ENCODE assay signal across 14 cellular contexts in the genomic region with DNA sequence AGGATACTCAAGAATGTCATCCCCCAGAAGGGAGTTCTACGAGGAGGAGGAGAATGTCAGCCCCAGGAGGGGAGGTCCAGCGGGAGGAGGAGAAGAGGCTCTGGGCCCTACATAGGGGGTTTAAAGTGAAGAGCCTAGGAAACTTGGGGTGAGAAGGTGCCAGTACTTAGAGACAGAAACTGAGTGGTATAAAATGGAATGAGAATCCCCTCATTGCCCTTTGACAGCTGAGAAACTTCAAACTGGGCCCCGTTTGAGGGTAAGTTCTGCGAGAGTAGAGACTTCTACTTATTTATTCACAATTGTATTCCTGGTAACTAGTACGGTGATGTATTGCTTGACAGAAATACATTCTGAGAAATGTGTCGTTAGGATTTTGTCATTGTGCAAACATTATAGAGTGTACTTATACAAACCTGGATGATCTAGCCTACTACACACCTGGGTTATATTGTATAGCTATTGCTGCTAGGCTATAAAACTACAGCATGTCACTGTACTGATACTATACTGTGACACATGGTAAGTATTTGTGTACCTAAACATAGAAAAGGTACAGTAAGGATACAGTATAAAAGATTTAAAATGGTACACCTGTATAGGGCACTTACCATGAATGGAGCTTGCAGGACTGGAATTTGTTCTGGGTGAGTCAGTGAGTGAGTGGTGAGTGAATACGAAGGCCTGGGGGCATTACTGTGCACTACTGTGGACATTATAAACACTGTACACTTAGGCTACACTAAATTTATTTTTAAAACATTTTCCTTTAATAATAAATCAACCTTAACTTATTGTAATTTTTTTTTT.
DNase-seq lines count a peak whose midpoint lies in the region; ATAC-seq and TF ChIP-seq lines count a peak whose summit lies in the region.
"Had no signal": no experiment of that assay in that cellular context is flagged by ENCODE, and none has a peak within 500 bp of the region (broad histone marks: within the 10 kb centered on the region; RNA-seq: fewer than 3 reads in every experiment).

No MANE protein-coding gene starts in this region.

- H3K27me3 ChIP-seq in Caco-2 (replicated peaks; ENCODE audit: control insufficient read depth, insufficient read depth, low read length) (no peaks in the 10 kb centered on the region), colonic mucosa (no peaks in the 10 kb centered on the region)

- peaks cover 25% of the 10 kb centered on the region for H3K4me1 Mint-ChIP-seq in Caco-2 (ENCODE audit: low read depth, unreplicated experiment)
- peaks cover 7% of the 10 kb centered on the region for H3K4me1 Mint-ChIP-seq in nephron

- H3K4me3 ChIP-seq in Caco-2 (ENCODE audit: low read depth, low read length) (no peak overlapping the region), colonic mucosa (no peak overlapping the region)

- H3K4me1 ChIP-seq in Caco-2 (peaks cover 33% of the 10 kb centered on the region), colonic mucosa (no peaks in the 10 kb centered on the region)

- DNase-seq in Caco-2, result peak in 1 of 2 experiments; percentile 38
- DNase-seq in NCI-H510A treated with DMSO at 0.1 percent for 48 hours (lab: John Stamatoyannopoulos, UW), result peak; percentile 76
- peak; percentile 51 for DNase-seq in colonic mucosa
- DNase-seq in NCI-H2227 (lab: John Stamatoyannopoulos, UW; ENCODE audit: unreplicated experiment), result no peak
- no peak for DNase-seq in globus pallidus (ENCODE audit: low spot score)
- DNase-seq: activated T-cell treated with anti-CD3 and anti-CD28 coated beads, Interleukin-2, amount 50 U/mL, for 48 hours; cerebellar nuclear complex; naive thymus-derived CD8-positive, alpha-beta T cell; stimulated activated naive CD8-positive, alpha-beta T cell treated with anti-CD3 and anti-CD28 coated beads, Interleukin-15, amount 100 ng/mL, for 72 hours had no signal

- TSS peak; percentile 17 for BruUV-seq in Caco-2 (replicated peaks; lab: Mats Ljungman, UMichigan)

- POLR2A ChIA-PET in Caco-2 (lab: Charles Lee), result no interaction called here

- H3K9me3 ChIP-seq in Caco-2, result no peaks in the 10 kb centered on the region
- H3K9me3 ChIP-seq in colonic mucosa, result no peaks in the 10 kb centered on the region

- ATAC-seq in GM18517 (IDR thresholded peaks at IDR 0.05; ENCODE audit: unreplicated experiment) (no peak), GM21447 (IDR thresholded peaks at IDR 0.05; ENCODE audit: unreplicated experiment) (no peak)
- ATAC-seq: naive thymus-derived CD8-positive, alpha-beta T cell; stimulated activated naive CD8-positive, alpha-beta T cell treated with anti-CD3 and anti-CD28 coated beads, Interleukin-15, amount 100 ng/mL, for 72 hours had no signal

- H3K27ac ChIP-seq in colonic mucosa, result peak overlapping the region; percentile 82
- H3K27ac ChIP-seq: C4-2B, VCaP had no signal

- H3K9ac ChIP-seq in colonic mucosa (ENCODE audit: low read depth in 2 of 2, low read length in 2 of 2), result peak overlapping the region in 1 of 2 donors; percentile 58

- peak overlapping the region; percentile 94 for H3K27ac Mint-ChIP-seq in Caco-2 (ENCODE audit: unreplicated experiment)
- H3K27ac Mint-ChIP-seq in nephron, result peak overlapping the region; percentile 1 to 68 (median 11)

- no peaks in the 10 kb centered on the region for H3K9me3 Mint-ChIP-seq in Caco-2 (ENCODE audit: unreplicated experiment)
- H3K9me3 Mint-ChIP-seq in nephron, result peaks cover 4% of the 10 kb centered on the region
- H3K9me3 Mint-ChIP-seq: naive thymus-derived CD8-positive, alpha-beta T cell; stimulated activated naive CD8-positive, alpha-beta T cell treated with anti-CD3 and anti-CD28 coated beads, Interleukin-15, amount 100 ng/mL, for 72 hours had no signal

- intact Hi-C loops in Caco-2 (cut with micrococcal nuclease; ENCODE audit: unreplicated experiment), result no loop called here
- intact Hi-C loops in colonic mucosa (cut with DNase I), result no loop called here

- H3K36me3 Mint-ChIP-seq in Caco-2 (ENCODE audit: insufficient read depth, unreplicated experiment) (peaks cover 6% of the 10 kb centered on the region), nephron (ENCODE audit: low read depth) (peaks cover 20% of the 10 kb centered on the region)

- H3K36me3 ChIP-seq in Caco-2 (ENCODE audit: control insufficient read depth, insufficient read depth, low read length) (no peaks in the 10 kb centered on the region), colonic mucosa (no peaks in the 10 kb centered on the region)

- H3K4me3 Mint-ChIP-seq in Caco-2 (ENCODE audit: unreplicated experiment), result peak overlapping the region; percentile 39
- H3K4me3 Mint-ChIP-seq in nephron, result no peak overlapping the region
- H3K4me3 Mint-ChIP-seq: naive thymus-derived CD8-positive, alpha-beta T cell; stimulated activated naive CD8-positive, alpha-beta T cell treated with anti-CD3 and anti-CD28 coated beads, Interleukin-15, amount 100 ng/mL, for 72 hours had no signal

- H3K27me3 Mint-ChIP-seq in Caco-2 (ENCODE audit: insufficient read depth, unreplicated experiment), result no peaks in the 10 kb centered on the region
- no peaks in the 10 kb centered on the region for H3K27me3 Mint-ChIP-seq in nephron (ENCODE audit: low read depth)
- H3K27me3 Mint-ChIP-seq: naive thymus-derived CD8-positive, alpha-beta T cell; stimulated activated naive CD8-positive, alpha-beta T cell treated with anti-CD3 and anti-CD28 coated beads, Interleukin-15, amount 100 ng/mL, for 72 hours had no signal

- CTCF ChIA-PET in Caco-2 (lab: Charles Lee), result interaction anchor here (0.7 kb wide), 1 partner anchor 18 kb away, joined by 3 read pairs; no protein-coding TSS in a partner anchor

- no peak for TF ChIP-seq CTCF in Caco-2 (IDR thresholded peaks at IDR 0.05; ENCODE audit: insufficient read depth in 1 of 2, low read depth in 1 of 2, low read length in 1 of 2, severe bottlenecking in 1 of 2, unreplicated experiment in 1 of 2)
- TF ChIP-seq CTCF in colonic mucosa (IDR thresholded peaks at IDR 0.05), result no peak
- no peak for TF ChIP-seq CTCF in nephron (IDR thresholded peaks at IDR 0.05; ENCODE audit: unreplicated experiment in 3 of 3)

Comparison
In these comparisons a context has a peak if more than half of its experiments do, and no peak if none do; other contexts are left out.
1. DNase-seq: peak in NCI-H510A treated with DMSO at 0.1 percent for 48 hours (single experiment) and colonic mucosa (single experiment); none in NCI-H2227 (single experiment) and globus pallidus (single experiment).